In the genomic region with DNA sequence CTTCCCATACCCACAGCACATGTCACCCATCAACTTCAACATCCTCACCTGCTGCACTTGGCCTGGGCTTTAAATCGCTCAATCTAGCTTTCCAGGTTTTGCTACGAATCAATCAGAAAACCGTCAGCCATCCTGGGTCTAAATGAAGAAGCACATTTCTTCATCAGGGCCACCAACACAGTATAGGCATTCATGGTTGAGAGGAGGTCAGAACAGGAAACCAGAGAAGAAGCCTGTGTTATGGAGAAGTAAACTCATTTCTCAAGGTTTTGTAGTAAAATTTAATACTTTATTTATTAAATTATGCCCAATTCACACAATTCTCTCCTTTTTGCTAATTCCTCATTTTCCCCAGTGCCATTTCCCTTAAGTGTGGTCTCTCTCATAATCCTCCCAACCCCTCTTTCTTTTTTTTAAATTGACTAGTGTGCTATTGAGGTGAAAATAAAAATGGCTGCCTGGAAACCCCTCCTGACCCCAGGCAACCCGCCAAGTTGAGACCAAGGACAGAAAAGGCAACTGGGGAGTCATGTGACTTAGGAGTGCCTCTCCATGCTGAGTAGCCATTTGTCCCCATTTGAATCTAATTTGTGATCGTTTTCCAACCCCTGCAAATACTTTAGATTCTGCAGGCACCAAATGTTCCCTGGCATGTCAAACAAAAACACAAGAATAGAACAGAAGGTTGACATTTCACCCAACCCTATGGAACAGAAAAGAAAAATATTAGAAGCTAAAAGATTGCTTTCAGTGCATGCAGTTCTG, we compare ENCODE assay signal across 24 cellular contexts.
A peak's percentile ranks its signal among the peaks of the same experiment; 100 is the strongest.
DNase-seq lines count a peak whose midpoint lies in the region; ATAC-seq, FAIRE-seq and TF ChIP-seq lines count a peak whose summit lies in the region.
"Had no signal": no experiment of that assay in that cellular context is flagged by ENCODE, and none has a peak within 500 bp of the region (broad histone marks: within the 10 kb centered on the region; RNA-seq: fewer than 3 reads in every experiment).

No MANE protein-coding gene starts in this region.

- no peak for TF ChIP-seq CTCF in kidney (IDR thresholded peaks at IDR 0.05; ENCODE audit: borderline replicate concordance, extremely low read depth, insufficient read depth)

- DNase-seq in G401 (ENCODE audit: low spot score) (peak; percentile 4), cerebellar cortex (ENCODE audit: low spot score) (peak; percentile 5), kidney (no peak)
- DNase-seq in CD8-positive, alpha-beta memory T cell: no peak
- DNase-seq: activated CD4-positive, alpha-beta T cell treated with anti-CD3 and anti-CD28 coated beads for 1 hour; activated T-cell treated with anti-CD3 and anti-CD28 coated beads, Interleukin-2, amount 50 U/mL, for 24 hours; effector memory CD8-positive, alpha-beta T cell; EL; H9; Kasumi-1; natural killer cell; NCI-H1694; NCI-H2171; NCI-H524; Peyer's patch; SJCRH30; stimulated activated CD8-positive, alpha-beta memory T cell treated with anti-CD3 and anti-CD28 coated beads, Interleukin-4, amount 100 ng/mL, for 48 hours; uterus had no signal

- H3K9me3 Mint-ChIP-seq in stimulated activated memory B cell treated with anti-CD40 and anti-IgM and Interleukin-4, amounts not matched to agents 10 μg/mL and 1 μg/mL and 100 μg/mL, for 72 hours: no peaks in the 10 kb centered on the region
- no peaks in the 10 kb centered on the region for H3K9me3 Mint-ChIP-seq in CD8-positive, alpha-beta memory T cell
- H3K9me3 Mint-ChIP-seq in activated T-helper 17 cell treated with anti-CD3 and anti-CD28 coated beads, Interleukin-2, amount 50 U/mL, for 72 hours: no peaks in the 10 kb centered on the region
- H3K9me3 Mint-ChIP-seq: activated T-cell treated with anti-CD3 and anti-CD28 coated beads, Interleukin-2, amount 50 U/mL, for 24 hours; brain; effector memory CD8-positive, alpha-beta T cell; natural killer cell had no signal

- CTCF ChIA-PET in CD8-positive, alpha-beta memory T cell (lab: Charles Lee): interaction anchor here (8.6 kb wide), 1 partner anchor 290 kb away, joined by 100 read pairs; no protein-coding TSS in a partner anchor

- H3K4me1 Mint-ChIP-seq in stimulated activated memory B cell treated with anti-CD40 and anti-IgM and Interleukin-4, amounts not matched to agents 10 μg/mL and 1 μg/mL and 100 μg/mL, for 72 hours: peaks cover 30% of the 10 kb centered on the region
- no peaks in the 10 kb centered on the region for H3K4me1 Mint-ChIP-seq in CD8-positive, alpha-beta memory T cell
- peaks cover 12% of the 10 kb centered on the region for H3K4me1 Mint-ChIP-seq in activated T-helper 17 cell treated with anti-CD3 and anti-CD28 coated beads, Interleukin-2, amount 50 U/mL, for 72 hours
- H3K4me1 Mint-ChIP-seq: natural killer cell had no signal

- intact Hi-C loops in kidney (cut with DNase I): no loop called here

- no peaks in the 10 kb centered on the region for H3K36me3 Mint-ChIP-seq in stimulated activated memory B cell treated with anti-CD40 and anti-IgM and Interleukin-4, amounts not matched to agents 10 μg/mL and 1 μg/mL and 100 μg/mL, for 72 hours
- no peaks in the 10 kb centered on the region for H3K36me3 Mint-ChIP-seq in CD8-positive, alpha-beta memory T cell
- H3K36me3 Mint-ChIP-seq in activated T-helper 17 cell treated with anti-CD3 and anti-CD28 coated beads, Interleukin-2, amount 50 U/mL, for 72 hours (ENCODE audit: low read depth): no peaks in the 10 kb centered on the region
- H3K36me3 Mint-ChIP-seq: brain, natural killer cell had no signal

- no peaks in the 10 kb centered on the region for H3K27me3 ChIP-seq in CD8-positive, alpha-beta memory T cell (ENCODE audit: insufficient read depth, low read length, poor library complexity, severe bottlenecking)
- H3K27me3 ChIP-seq: Peyer's patch, SJCRH30, uterus had no signal

- peak overlapping the region; percentile 11 to 18 for H3K27ac ChIP-seq in kidney (ENCODE audit: low read depth in 2 of 2, low read length in 2 of 2)
- H3K27ac ChIP-seq in CD8-positive, alpha-beta memory T cell (ENCODE audit: low read depth, low read length): no peak overlapping the region
- H3K27ac ChIP-seq: Peyer's patch, SJCRH30, uterus had no signal

- no peak overlapping the region for H3K27ac Mint-ChIP-seq in stimulated activated memory B cell treated with anti-CD40 and anti-IgM and Interleukin-4, amounts not matched to agents 10 μg/mL and 1 μg/mL and 100 μg/mL, for 72 hours
- H3K27ac Mint-ChIP-seq in CD8-positive, alpha-beta memory T cell: no peak overlapping the region
- no peak overlapping the region for H3K27ac Mint-ChIP-seq in activated T-helper 17 cell treated with anti-CD3 and anti-CD28 coated beads, Interleukin-2, amount 50 U/mL, for 72 hours
- H3K27ac Mint-ChIP-seq: brain; effector memory CD8-positive, alpha-beta T cell; H9; natural killer cell had no signal

- H3K4me1 ChIP-seq in kidney (ENCODE audit: control insufficient read depth in 1 of 2, insufficient read depth in 1 of 2, low read depth in 1 of 2, low read length in 2 of 2): peaks cover 9 to 13% of the 10 kb centered on the region in 2 donors
- H3K4me1 ChIP-seq in CD8-positive, alpha-beta memory T cell (ENCODE audit: insufficient read depth, low read length): no peaks in the 10 kb centered on the region
- H3K4me1 ChIP-seq: SJCRH30, uterus had no signal

- H3K27me3 Mint-ChIP-seq in stimulated activated memory B cell treated with anti-CD40 and anti-IgM and Interleukin-4, amounts not matched to agents 10 μg/mL and 1 μg/mL and 100 μg/mL, for 72 hours: no peaks in the 10 kb centered on the region
- peaks cover 2 to 25% of the 10 kb centered on the region in 2 donors for H3K27me3 Mint-ChIP-seq in CD8-positive, alpha-beta memory T cell
- H3K27me3 Mint-ChIP-seq in activated T-helper 17 cell treated with anti-CD3 and anti-CD28 coated beads, Interleukin-2, amount 50 U/mL, for 72 hours: peaks cover 5% of the 10 kb centered on the region
- H3K27me3 Mint-ChIP-seq: activated T-cell treated with anti-CD3 and anti-CD28 coated beads, Interleukin-2, amount 50 U/mL, for 24 hours had no signal

- POLR2A ChIA-PET in CD8-positive, alpha-beta memory T cell (lab: Charles Lee): no interaction called here

- in situ Hi-C loops in G401 (cut with HindIII; ENCODE audit: low sequenced_read_pairs): no loop called here

- H3K9ac ChIP-seq in kidney (ENCODE audit: low read length in 2 of 2): no peak overlapping the region

- ATAC-seq in stimulated activated memory B cell treated with anti-CD40 and anti-IgM and Interleukin-4, amounts not matched to agents 10 μg/mL and 1 μg/mL and 100 μg/mL, for 72 hours: peak; percentile 78
- no peak for ATAC-seq in GM21447 (IDR thresholded peaks at IDR 0.05; ENCODE audit: unreplicated experiment)
- ATAC-seq in activated T-helper 17 cell treated with anti-CD3 and anti-CD28 coated beads, Interleukin-2, amount 50 U/mL, for 72 hours (replicated peaks): no peak
- ATAC-seq: effector memory CD8-positive, alpha-beta T cell; natural killer cell had no signal

- no peak for FAIRE-seq in kidney (lab: Jason Lieb, UNC)
- FAIRE-seq: colon, TTC549 had no signal

- H3K4me3 Mint-ChIP-seq in stimulated activated memory B cell treated with anti-CD40 and anti-IgM and Interleukin-4, amounts not matched to agents 10 μg/mL and 1 μg/mL and 100 μg/mL, for 72 hours: no peak overlapping the region
- H3K4me3 Mint-ChIP-seq in CD8-positive, alpha-beta memory T cell: no peak overlapping the region
- no peak overlapping the region for H3K4me3 Mint-ChIP-seq in activated T-helper 17 cell treated with anti-CD3 and anti-CD28 coated beads, Interleukin-2, amount 50 U/mL, for 72 hours
- H3K4me3 Mint-ChIP-seq: activated T-cell treated with anti-CD3 and anti-CD28 coated beads, Interleukin-2, amount 50 U/mL, for 24 hours; brain; effector memory CD8-positive, alpha-beta T cell; H9; natural killer cell had no signal

- H3K4me3 ChIP-seq in kidney (ENCODE audit: low read length in 2 of 2): no peak overlapping the region
- no peak overlapping the region for H3K4me3 ChIP-seq in CD8-positive, alpha-beta memory T cell (ENCODE audit: low read length)
- H3K4me3 ChIP-seq: Peyer's patch, SJCRH30, uterus had no signal

- H3K9me3 ChIP-seq in kidney (ENCODE audit: control insufficient read depth in 1 of 2, low read length in 2 of 2): no peaks in the 10 kb centered on the region
- H3K9me3 ChIP-seq in CD8-positive, alpha-beta memory T cell (ENCODE audit: low read length): no peaks in the 10 kb centered on the region
- H3K9me3 ChIP-seq: Peyer's patch, SJCRH30, uterus had no signal

- H3K36me3 ChIP-seq in kidney (ENCODE audit: control insufficient read depth in 1 of 2, insufficient read depth in 2 of 2, low read length in 2 of 2): no peaks in the 10 kb centered on the region
- H3K36me3 ChIP-seq in CD8-positive, alpha-beta memory T cell (ENCODE audit: insufficient read depth, low read length): no peaks in the 10 kb centered on the region
- H3K36me3 ChIP-seq: Peyer's patch, SJCRH30, uterus had no signal

Comparison
In these comparisons a context has a peak if more than half of its experiments do, and no peak if none do; other contexts are left out.
1. DNase-seq: peak in G401 (single experiment) and cerebellar cortex (single experiment); none in kidney (single experiment) and CD8-positive, alpha-beta memory T cell (0 of 5).